In the genomic region with DNA sequence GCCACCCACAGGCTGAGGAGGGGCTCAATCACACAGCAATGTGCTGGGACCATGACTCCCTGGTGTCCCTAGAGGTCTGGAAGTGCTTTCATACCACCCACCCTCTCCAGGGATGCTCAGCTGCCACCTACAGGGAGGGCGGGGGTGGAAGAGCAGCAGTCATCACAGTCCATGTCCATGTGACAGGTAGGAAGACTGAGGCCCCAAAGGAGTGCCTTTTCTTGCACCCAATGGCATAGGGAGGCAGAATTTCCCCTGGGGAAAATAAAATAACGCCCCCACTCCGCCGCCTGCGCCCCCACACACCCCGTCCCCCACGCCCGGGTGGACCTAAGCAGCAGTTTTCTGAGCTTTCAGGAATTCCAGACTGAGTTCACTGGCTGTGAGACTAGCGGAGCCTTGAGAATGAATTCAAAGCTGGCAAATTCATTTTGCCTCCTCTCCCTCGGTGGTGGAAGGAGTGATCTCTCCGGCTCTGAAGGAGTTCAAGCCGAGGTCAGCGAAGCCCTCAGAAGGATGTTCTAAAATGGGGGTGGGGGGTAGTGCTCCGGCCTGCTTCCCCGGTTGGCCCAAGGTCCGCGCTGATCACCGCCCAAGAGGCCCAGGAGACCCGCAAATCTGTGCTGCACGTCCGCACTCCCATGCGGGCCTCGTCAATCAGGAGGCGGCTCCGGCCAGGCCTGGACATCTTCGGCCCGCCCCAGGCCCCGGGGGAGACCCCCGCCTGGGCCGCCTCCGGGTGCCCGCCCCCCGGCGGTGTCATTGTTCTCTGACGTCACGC, we compare ENCODE assay signal across 1 cellular context.
A peak's percentile ranks its signal among the peaks of the same experiment; 100 is the strongest.
TF ChIP-seq lines count a peak whose summit lies in the region.

No MANE protein-coding gene starts in this region.

TF ChIP-seq in HepG2, 621 proteins besides CTCF, POLR2A, EP300 and RAD21 (continued from another document and continues in another):
- TF ChIP-seq, protein P1, sequence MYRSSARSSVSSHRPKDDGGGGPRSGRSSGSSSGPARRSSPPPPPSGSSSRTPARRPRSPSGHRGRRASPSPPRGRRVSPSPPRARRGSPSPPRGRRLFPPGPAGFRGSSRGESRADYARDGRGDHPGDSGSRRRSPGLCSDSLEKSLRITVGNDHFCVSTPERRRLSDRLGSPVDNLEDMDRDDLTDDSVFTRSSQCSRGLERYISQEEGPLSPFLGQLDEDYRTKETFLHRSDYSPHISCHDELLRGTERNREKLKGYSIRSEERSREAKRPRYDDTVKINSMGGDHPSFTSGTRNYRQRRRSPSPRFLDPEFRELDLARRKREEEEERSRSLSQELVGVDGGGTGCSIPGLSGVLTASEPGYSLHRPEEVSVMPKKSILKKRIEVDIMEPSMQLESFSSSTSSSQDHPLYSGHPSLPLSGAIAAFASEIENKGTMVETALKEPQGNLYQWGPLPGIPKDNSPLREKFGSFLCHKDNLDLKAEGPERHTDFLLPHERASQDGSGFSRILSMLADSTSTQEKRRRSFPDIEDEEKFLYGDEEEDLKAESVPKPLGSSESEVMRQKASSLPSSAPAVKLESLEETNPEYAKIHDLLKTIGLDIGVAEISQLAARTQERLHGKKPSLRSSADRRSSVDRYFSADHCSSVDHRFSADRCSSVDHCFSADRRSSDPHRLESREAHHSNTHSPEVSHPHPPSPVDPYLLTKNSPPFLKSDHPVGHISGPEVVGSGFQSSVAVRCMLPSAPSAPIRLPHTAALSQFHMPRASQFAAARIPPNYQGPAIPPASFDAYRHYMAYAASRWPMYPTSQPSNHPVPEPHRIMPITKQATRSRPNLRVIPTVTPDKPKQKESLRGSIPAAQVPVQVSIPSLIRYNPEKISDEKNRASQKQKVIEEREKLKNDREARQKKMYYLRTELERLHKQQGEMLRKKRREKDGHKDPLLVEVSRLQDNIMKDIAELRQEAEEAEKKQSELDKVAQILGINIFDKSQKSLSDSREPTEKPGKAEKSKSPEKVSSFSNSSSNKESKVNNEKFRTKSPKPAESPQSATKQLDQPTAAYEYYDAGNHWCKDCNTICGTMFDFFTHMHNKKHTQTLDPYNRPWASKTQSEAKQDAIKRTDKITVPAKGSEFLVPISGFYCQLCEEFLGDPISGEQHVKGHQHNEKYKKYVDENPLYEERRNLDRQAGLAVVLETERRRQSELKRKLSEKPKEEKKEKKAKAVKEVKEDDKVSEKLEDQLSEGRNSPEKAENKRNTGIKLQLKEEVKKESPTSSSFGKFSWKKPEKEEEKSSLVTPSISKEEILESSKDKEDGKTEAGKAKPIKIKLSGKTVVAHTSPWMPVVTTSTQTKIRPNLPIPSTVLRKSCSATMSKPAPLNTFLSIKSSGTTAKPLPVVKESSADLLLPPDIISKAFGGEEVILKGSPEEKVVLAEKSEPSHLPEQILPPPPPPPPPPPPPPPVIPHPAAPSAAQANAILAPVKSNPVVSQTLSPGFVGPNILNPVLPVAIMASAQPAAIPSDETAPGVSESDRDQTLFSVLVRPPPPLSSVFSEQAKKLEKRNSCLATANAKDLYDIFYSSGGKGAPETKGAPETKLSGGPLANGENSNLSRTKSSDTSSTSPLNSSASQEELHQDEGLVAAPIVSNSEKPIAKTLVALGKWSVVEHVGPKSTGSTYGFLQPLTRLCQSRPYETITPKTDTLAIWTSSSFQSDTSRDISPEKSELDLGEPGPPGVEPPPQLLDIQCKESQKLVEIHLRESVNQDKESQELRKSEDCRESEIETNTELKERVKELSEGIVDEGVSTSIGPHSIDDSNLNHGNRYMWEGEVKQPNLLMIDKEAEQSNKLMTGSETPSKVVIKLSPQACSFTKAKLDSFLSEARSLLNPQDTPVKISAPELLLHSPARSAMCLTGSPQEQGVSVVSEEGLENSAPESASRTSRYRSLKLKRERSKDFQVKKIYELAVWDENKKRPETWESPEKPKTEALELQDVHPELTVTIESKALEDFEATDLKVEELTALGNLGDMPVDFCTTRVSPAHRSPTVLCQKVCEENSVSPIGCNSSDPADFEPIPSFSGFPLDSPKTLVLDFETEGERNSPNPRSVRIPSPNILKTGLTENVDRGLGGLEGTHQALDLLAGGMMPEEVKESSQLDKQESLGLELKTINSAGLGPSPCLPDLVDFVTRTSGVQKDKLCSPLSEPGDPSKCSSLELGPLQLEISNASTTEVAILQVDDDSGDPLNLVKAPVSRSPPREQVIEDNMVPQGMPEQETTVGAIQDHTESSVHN (CRISPR knock-in tag; IDR thresholded peaks at IDR 0.05) = no peak
- TF ChIP-seq ZMYM2 (CRISPR knock-in tag; IDR thresholded peaks at IDR 0.05) (peak; percentile 22; the same call in 1 of the 2 replicates), ZNF788 (CRISPR knock-in tag; IDR thresholded peaks at IDR 0.05; ENCODE audit: borderline replicate concordance) (peak; percentile 29; the same call in 1 of the 2 replicates), ZNF235 (CRISPR knock-in tag; IDR thresholded peaks at IDR 0.05; ENCODE audit: borderline replicate concordance) (0 out of 2 replicates have a peak, but pooled peaks have one; percentile 15), SP1 (IDR thresholded peaks at IDR 0.05) (no peak), SP1 (CRISPR knock-in tag; IDR thresholded peaks at IDR 0.05) (peak; percentile 17; the same call in 1 of the 2 replicates), BRD4 (CRISPR knock-in tag; IDR thresholded peaks at IDR 0.05) (no peak), RCOR2 (CRISPR knock-in tag; IDR thresholded peaks at IDR 0.05) (peak; percentile 46; the same call in 1 of the 2 replicates), ZNF3 (CRISPR knock-in tag; IDR thresholded peaks at IDR 0.05) (0 out of 2 replicates have a peak, but pooled peaks have one; percentile 23), TBP (CRISPR knock-in tag; IDR thresholded peaks at IDR 0.05) (no peak), ZNF430 (CRISPR knock-in tag; IDR thresholded peaks at IDR 0.05) (no peak), RXRB (CRISPR knock-in tag; IDR thresholded peaks at IDR 0.05; ENCODE audit: borderline replicate concordance) (no peak), U2AF2 (IDR thresholded peaks at IDR 0.05; ENCODE audit: low read depth, low read length) (no peak), NONO (IDR thresholded peaks at IDR 0.05) (no peak), NONO (CRISPR knock-in tag; conservative IDR thresholded peaks at IDR 0.05) (peak; percentile 57; the same call in 1 of the 2 replicates), FOXK2 (IDR thresholded peaks at IDR 0.05) (no peak), ZFP82 (CRISPR knock-in tag; IDR thresholded peaks at IDR 0.05; ENCODE audit: borderline replicate concordance) (0 out of 2 replicates have a peak, but pooled peaks have one; percentile 4), KDM2A (CRISPR knock-in tag; IDR thresholded peaks at IDR 0.05; ENCODE audit: borderline replicate concordance, low read depth) (0 out of 2 replicates have a peak, but pooled peaks have one; percentile 50), PCBP2 (optimal IDR thresholded peaks at IDR 0.05; ENCODE audit: low read depth, low read length, poor library complexity, severe bottlenecking) (no peak), RBFOX2 (IDR thresholded peaks at IDR 0.05; ENCODE audit: low read depth, low read length) (peak; percentile 21; the same call in 1 of the 2 replicates), TGIF2 (CRISPR knock-in tag; IDR thresholded peaks at IDR 0.05) (no peak), XRCC5 (optimal IDR thresholded peaks at IDR 0.05; ENCODE audit: low read length) (peak; percentile 85), ZNF878 (CRISPR knock-in tag; IDR thresholded peaks at IDR 0.05) (no peak), ZNF83 (CRISPR knock-in tag; IDR thresholded peaks at IDR 0.05; ENCODE audit: borderline replicate concordance) (no peak), FOXM1 (CRISPR knock-in tag; IDR thresholded peaks at IDR 0.05) (no peak), ZNF572 (CRISPR knock-in tag; IDR thresholded peaks at IDR 0.05) (no peak), DNMT1 (CRISPR knock-in tag; IDR thresholded peaks at IDR 0.05) (no peak)
- TF ChIP-seq, protein P2, sequence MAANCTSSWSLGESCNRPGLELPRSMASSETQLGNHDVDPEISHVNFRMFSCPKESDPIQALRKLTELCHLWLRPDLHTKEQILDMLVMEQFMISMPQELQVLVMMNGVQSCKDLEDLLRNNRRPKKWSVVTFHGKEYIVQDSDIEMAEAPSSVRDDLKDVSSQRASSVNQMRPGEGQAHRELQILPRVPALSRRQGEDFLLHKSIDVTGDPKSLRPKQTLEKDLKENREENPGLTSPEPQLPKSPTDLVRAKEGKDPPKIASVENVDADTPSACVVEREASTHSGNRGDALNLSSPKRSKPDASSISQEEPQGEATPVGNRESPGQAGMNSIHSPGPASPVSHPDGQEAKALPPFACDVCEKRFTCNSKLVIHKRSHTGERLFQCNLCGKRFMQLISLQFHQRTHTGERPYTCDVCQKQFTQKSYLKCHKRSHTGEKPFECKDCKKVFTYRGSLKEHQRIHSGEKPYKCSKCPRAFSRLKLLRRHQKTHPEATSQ (CRISPR knock-in tag; IDR thresholded peaks at IDR 0.05; ENCODE audit: borderline replicate concordance) = no peak
- TF ChIP-seq, protein P3, sequence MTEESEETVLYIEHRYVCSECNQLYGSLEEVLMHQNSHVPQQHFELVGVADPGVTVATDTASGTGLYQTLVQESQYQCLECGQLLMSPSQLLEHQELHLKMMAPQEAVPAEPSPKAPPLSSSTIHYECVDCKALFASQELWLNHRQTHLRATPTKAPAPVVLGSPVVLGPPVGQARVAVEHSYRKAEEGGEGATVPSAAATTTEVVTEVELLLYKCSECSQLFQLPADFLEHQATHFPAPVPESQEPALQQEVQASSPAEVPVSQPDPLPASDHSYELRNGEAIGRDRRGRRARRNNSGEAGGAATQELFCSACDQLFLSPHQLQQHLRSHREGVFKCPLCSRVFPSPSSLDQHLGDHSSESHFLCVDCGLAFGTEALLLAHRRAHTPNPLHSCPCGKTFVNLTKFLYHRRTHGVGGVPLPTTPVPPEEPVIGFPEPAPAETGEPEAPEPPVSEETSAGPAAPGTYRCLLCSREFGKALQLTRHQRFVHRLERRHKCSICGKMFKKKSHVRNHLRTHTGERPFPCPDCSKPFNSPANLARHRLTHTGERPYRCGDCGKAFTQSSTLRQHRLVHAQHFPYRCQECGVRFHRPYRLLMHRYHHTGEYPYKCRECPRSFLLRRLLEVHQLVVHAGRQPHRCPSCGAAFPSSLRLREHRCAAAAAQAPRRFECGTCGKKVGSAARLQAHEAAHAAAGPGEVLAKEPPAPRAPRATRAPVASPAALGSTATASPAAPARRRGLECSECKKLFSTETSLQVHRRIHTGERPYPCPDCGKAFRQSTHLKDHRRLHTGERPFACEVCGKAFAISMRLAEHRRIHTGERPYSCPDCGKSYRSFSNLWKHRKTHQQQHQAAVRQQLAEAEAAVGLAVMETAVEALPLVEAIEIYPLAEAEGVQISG (CRISPR knock-in tag; IDR thresholded peaks at IDR 0.05) = peak; percentile 53; the same call in 1 of the 2 replicates
- TF ChIP-seq, protein P4, sequence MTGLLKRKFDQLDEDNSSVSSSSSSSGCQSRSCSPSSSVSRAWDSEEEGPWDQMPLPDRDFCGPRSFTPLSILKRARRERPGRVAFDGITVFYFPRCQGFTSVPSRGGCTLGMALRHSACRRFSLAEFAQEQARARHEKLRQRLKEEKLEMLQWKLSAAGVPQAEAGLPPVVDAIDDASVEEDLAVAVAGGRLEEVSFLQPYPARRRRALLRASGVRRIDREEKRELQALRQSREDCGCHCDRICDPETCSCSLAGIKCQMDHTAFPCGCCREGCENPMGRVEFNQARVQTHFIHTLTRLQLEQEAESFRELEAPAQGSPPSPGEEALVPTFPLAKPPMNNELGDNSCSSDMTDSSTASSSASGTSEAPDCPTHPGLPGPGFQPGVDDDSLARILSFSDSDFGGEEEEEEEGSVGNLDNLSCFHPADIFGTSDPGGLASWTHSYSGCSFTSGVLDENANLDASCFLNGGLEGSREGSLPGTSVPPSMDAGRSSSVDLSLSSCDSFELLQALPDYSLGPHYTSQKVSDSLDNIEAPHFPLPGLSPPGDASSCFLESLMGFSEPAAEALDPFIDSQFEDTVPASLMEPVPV (CRISPR knock-in tag; IDR thresholded peaks at IDR 0.05) = no peak
- TF ChIP-seq, protein P5, sequence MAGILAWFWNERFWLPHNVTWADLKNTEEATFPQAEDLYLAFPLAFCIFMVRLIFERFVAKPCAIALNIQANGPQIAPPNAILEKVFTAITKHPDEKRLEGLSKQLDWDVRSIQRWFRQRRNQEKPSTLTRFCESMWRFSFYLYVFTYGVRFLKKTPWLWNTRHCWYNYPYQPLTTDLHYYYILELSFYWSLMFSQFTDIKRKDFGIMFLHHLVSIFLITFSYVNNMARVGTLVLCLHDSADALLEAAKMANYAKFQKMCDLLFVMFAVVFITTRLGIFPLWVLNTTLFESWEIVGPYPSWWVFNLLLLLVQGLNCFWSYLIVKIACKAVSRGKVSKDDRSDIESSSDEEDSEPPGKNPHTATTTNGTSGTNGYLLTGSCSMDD (CRISPR knock-in tag; IDR thresholded peaks at IDR 0.05) = no peak
- TF ChIP-seq, protein P6, sequence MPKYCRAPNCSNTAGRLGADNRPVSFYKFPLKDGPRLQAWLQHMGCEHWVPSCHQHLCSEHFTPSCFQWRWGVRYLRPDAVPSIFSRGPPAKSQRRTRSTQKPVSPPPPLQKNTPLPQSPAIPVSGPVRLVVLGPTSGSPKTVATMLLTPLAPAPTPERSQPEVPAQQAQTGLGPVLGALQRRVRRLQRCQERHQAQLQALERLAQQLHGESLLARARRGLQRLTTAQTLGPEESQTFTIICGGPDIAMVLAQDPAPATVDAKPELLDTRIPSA (CRISPR knock-in tag; IDR thresholded peaks at IDR 0.05; ENCODE audit: borderline replicate concordance) = no peak
- TF ChIP-seq, protein P7, sequence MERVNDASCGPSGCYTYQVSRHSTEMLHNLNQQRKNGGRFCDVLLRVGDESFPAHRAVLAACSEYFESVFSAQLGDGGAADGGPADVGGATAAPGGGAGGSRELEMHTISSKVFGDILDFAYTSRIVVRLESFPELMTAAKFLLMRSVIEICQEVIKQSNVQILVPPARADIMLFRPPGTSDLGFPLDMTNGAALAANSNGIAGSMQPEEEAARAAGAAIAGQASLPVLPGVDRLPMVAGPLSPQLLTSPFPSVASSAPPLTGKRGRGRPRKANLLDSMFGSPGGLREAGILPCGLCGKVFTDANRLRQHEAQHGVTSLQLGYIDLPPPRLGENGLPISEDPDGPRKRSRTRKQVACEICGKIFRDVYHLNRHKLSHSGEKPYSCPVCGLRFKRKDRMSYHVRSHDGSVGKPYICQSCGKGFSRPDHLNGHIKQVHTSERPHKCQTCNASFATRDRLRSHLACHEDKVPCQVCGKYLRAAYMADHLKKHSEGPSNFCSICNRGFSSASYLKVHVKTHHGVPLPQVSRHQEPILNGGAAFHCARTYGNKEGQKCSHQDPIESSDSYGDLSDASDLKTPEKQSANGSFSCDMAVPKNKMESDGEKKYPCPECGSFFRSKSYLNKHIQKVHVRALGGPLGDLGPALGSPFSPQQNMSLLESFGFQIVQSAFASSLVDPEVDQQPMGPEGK (CRISPR knock-in tag; IDR thresholded peaks at IDR 0.05) = peak; percentile 70
- TF ChIP-seq, protein P8, sequence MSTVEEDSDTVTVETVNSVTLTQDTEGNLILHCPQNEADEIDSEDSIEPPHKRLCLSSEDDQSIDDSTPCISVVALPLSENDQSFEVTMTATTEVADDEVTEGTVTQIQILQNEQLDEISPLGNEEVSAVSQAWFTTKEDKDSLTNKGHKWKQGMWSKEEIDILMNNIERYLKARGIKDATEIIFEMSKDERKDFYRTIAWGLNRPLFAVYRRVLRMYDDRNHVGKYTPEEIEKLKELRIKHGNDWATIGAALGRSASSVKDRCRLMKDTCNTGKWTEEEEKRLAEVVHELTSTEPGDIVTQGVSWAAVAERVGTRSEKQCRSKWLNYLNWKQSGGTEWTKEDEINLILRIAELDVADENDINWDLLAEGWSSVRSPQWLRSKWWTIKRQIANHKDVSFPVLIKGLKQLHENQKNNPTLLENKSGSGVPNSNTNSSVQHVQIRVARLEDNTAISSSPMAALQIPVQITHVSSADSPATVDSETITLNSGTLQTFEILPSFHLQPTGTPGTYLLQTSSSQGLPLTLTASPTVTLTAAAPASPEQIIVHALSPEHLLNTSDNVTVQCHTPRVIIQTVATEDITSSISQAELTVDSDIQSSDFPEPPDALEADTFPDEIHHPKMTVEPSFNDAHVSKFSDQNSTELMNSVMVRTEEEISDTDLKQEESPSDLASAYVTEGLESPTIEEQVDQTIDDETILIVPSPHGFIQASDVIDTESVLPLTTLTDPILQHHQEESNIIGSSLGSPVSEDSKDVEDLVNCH (CRISPR knock-in tag; IDR thresholded peaks at IDR 0.05) = no peak
